In genomic region chr6:30568245-30568644, GRCh38 we compare ENCODE assay signal across 16 cellular contexts. TPM values are rescaled to one million over a fixed set of nuclear protein-coding genes. Genes with fewer than 3 reads are reported as not detected.
DNase-seq lines count a peak whose midpoint lies in the region; ATAC-seq lines count a peak whose summit lies in the region.
"Had no signal": no experiment of that assay in that cellular context is flagged by ENCODE, and none has a peak within 500 bp of the region (broad histone marks: within the 10 kb centered on the region; RNA-seq: fewer than 3 reads in every experiment).

No MANE protein-coding gene starts in this region.

- no peaks in the 10 kb centered on the region for H3K9me3 Mint-ChIP-seq in activated naive CD4-positive, alpha-beta T cell treated with anti-CD3 and anti-CD28 coated beads, Interleukin-2, amount 50 U/mL, for 72 hours
- H3K9me3 Mint-ChIP-seq: activated naive CD8-positive, alpha-beta T cell treated with anti-CD3 and anti-CD28 coated beads, Interleukin-2, amount 10 ng/mL, durations not matched to agents 7 days and 5 days had no signal

- no peak overlapping the region for H3K27ac Mint-ChIP-seq in activated naive CD4-positive, alpha-beta T cell treated with anti-CD3 and anti-CD28 coated beads, Interleukin-2, amount 50 U/mL, for 72 hours
- H3K27ac Mint-ChIP-seq: activated naive CD8-positive, alpha-beta T cell treated with anti-CD3 and anti-CD28 coated beads, Interleukin-2, amount 10 ng/mL, durations not matched to agents 7 days and 5 days had no signal

- ATAC-seq in activated naive CD4-positive, alpha-beta T cell treated with anti-CD3 and anti-CD28 coated beads, Interleukin-2, amount 50 U/mL, for 72 hours, result peak; percentile 26 to 56
- ATAC-seq in GM18909 (IDR thresholded peaks at IDR 0.05; ENCODE audit: poor library complexity, unreplicated experiment), result no peak
- ATAC-seq: A549, left colon, right lobe of liver had no signal

- peak; percentile 49 for DNase-seq in NK-92 treated with Interleukin-12 subunit alpha and Interleukin-12 subunit beta, amount 100 ng/mL, for 24 hours (lab: John Stamatoyannopoulos, UW)
- DNase-seq in NK-92 (lab: John Stamatoyannopoulos, UW; ENCODE audit: unreplicated experiment) (no peak), HT-29 (ENCODE audit: low spot score) (peak; percentile 18), globus pallidus (ENCODE audit: low spot score) (no peak), H4 (ENCODE audit: low spot score) (no peak)
- peak in 1 of 2 donors; percentile 55 for DNase-seq in activated naive CD4-positive, alpha-beta T cell treated with anti-CD3 and anti-CD28 coated beads, Interleukin-2, amount 50 U/mL, for 72 hours (ENCODE audit: low spot score in 2 of 2)
- DNase-seq in stimulated activated CD4-positive, alpha-beta T cell treated with anti-CD3 and anti-CD28 coated beads, Interleukin-2, amount 100 ng/mL, for 24 hours, result peak; percentile 53 to 67
- DNase-seq: activated naive CD8-positive, alpha-beta T cell treated with anti-CD3 and anti-CD28 coated beads, Interleukin-2, amount 10 ng/mL, durations not matched to agents 7 days and 5 days; central memory CD4-positive, alpha-beta T cell; Karpas-422; left colon; right lobe of liver; SIG-M5; upper lobe of left lung had no signal

- peaks cover 20 to 24% of the 10 kb centered on the region in 2 donors for H3K36me3 Mint-ChIP-seq in activated naive CD4-positive, alpha-beta T cell treated with anti-CD3 and anti-CD28 coated beads, Interleukin-2, amount 50 U/mL, for 72 hours

RNA-seq across cellular contexts. Expression of gene ABCF1, which starts 3.0 kb away (rescaled TPM):
- total RNA-seq in HT-29 (2014; rRNA removed; shearing (Covaris generic)), result 57.3 and 73.4 TPM in 2 replicates
- 10 to 100 TPM; 84.7 to 91.3 TPM for total RNA-seq in activated naive CD4-positive, alpha-beta T cell treated with anti-CD3 and anti-CD28 coated beads, Interleukin-2, amount 50 U/mL, for 72 hours
- 30.7 and 46.7 TPM in 2 replicates for total RNA-seq in H4 (2014; rRNA removed; shearing (Covaris generic))

RNA-seq across cellular contexts. Expression of gene PRR3, which starts 11.2 kb away (rescaled TPM):
- 5.1 and 7.7 TPM in 2 replicates for total RNA-seq in HT-29 (2014; rRNA removed; shearing (Covaris generic))
- total RNA-seq in activated naive CD4-positive, alpha-beta T cell treated with anti-CD3 and anti-CD28 coated beads, Interleukin-2, amount 50 U/mL, for 72 hours, result 10 to 100 TPM; 19.8 to 27.4 TPM
- 17.9 and 25.4 TPM in 2 replicates for total RNA-seq in H4 (2014; rRNA removed; shearing (Covaris generic))

RNA-seq across cellular contexts. Expression of gene GNL1, which starts 12.0 kb away (rescaled TPM):
- total RNA-seq in HT-29 (2014; rRNA removed; shearing (Covaris generic)), result 72.9 and 73.4 TPM in 2 replicates
- total RNA-seq in activated naive CD4-positive, alpha-beta T cell treated with anti-CD3 and anti-CD28 coated beads, Interleukin-2, amount 50 U/mL, for 72 hours, result 100 to 1,000 TPM; 107 to 139 TPM
- 42.1 and 56.7 TPM in 2 replicates for total RNA-seq in H4 (2014; rRNA removed; shearing (Covaris generic))

RNA-seq across cellular contexts. Expression of gene PPP1R10, which starts 48.8 kb away (rescaled TPM):
- 50.3 and 51.5 TPM in 2 replicates for total RNA-seq in HT-29 (2014; rRNA removed; shearing (Covaris generic))
- 10 to 100 TPM; 92.1 to 96.8 TPM for total RNA-seq in activated naive CD4-positive, alpha-beta T cell treated with anti-CD3 and anti-CD28 coated beads, Interleukin-2, amount 50 U/mL, for 72 hours
- 14.8 and 15.9 TPM in 2 replicates for total RNA-seq in H4 (2014; rRNA removed; shearing (Covaris generic))

RNA-seq across cellular contexts. Expression of gene MRPS18B, which starts 49.4 kb away (rescaled TPM):
- 55.4 and 66.8 TPM in 2 replicates for total RNA-seq in HT-29 (2014; rRNA removed; shearing (Covaris generic))
- total RNA-seq in activated naive CD4-positive, alpha-beta T cell treated with anti-CD3 and anti-CD28 coated beads, Interleukin-2, amount 50 U/mL, for 72 hours, result 100 to 1,000 TPM in 1 of 2 donors, 10 to 100 TPM in 1; 99.8 to 100 TPM
- 72.6 and 141 TPM in 2 replicates for total RNA-seq in H4 (2014; rRNA removed; shearing (Covaris generic))

Comparison
In these comparisons a context has a peak if more than half of its experiments do, and no peak if none do; other contexts are left out.
1. DNase-seq: peak in NK-92 treated with Interleukin-12 subunit alpha and Interleukin-12 subunit beta, amount 100 ng/mL, for 24 hours (single experiment), HT-29 (single experiment) and stimulated activated CD4-positive, alpha-beta T cell treated with anti-CD3 and anti-CD28 coated beads, Interleukin-2, amount 100 ng/mL, for 24 hours (2 of 2); none in NK-92 (single experiment), globus pallidus (single experiment) and H4 (single experiment).